8 cellular contexts compared by ENCODE assay signal in the genomic region with DNA sequence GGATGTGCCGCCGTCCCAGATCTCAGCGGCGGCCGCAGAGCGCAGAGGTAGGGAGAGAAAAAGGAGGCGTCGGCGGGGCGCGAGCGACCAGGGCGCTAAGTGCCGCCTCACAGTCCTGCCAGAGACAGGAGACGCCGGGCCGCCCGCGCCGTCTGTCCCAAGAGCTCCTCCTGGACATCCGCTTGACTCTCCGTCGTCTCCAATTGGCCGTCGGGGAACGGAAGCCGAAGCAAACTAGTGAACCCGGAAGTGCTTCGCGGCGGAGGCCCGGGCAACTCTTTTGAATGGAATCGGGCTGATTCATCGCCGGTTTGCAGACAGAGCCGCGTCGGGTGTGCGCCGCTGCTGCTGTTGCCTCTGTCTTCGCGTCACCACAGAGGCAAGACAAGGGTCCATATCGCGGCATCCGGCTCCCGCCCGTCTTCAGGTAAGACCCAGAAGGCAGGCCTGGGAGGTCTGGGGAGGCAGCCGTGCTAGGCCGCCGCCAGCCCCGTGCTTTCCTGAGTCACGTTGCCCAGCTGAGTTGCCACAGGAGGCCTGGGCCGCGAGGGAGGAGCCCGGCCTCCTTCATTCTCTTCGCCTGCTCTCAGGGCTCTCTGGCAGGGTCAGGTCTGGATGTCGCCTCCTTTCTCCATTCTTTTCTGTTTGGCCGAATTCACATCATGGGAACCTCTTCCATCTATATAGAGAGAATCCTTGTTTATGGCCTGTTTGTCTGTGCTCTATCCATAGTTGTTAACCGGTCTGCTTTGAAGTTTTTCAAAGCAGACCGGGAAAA. TPM values are rescaled to one million over a fixed set of nuclear protein-coding genes. Genes with fewer than 3 reads are reported as not detected.
DNase-seq lines count a peak whose midpoint lies in the region; ATAC-seq, FAIRE-seq and TF ChIP-seq lines count a peak whose summit lies in the region.

A gene (plus strand): TSS at position 248 of the 778 bp plus-strand sequence. CDS start 10,401 bp downstream, outside the sequence.

- peak within 1 kb of the TSS; percentile 95 for H3K4me3 Mint-ChIP-seq in T-helper 17 cell

- H3K9me3 ChIP-seq in T-helper 17 cell (ENCODE audit: control insufficient read depth, low read length, poor library complexity, severe bottlenecking) (no peaks in the 10 kb centered on the region), psoas muscle (peaks cover 10% of the 10 kb centered on the region)

- no peaks in the 10 kb centered on the region for H3K36me3 ChIP-seq in psoas muscle (ENCODE audit: insufficient read depth in 1 of 2, low read depth in 1 of 2)

- H3K27ac Mint-ChIP-seq in T-helper 17 cell: peak within 1 kb of the TSS; percentile 97

- TF ChIP-seq CTCF in GM13977 (IDR thresholded peaks at IDR 0.05; ENCODE audit: extremely low read depth, insufficient read depth, missing control alignments) (no peak), psoas muscle (IDR thresholded peaks at IDR 0.05) (no peak)

- H3K27ac ChIP-seq in psoas muscle: peak within 1 kb of the TSS; percentile 90

- intact Hi-C loops in left ventricle myocardium superior (cut with micrococcal nuclease) (no loop called here), psoas muscle (cut with DNase I) (no loop called here)

- no peaks in the 10 kb centered on the region for H3K27me3 ChIP-seq in psoas muscle (ENCODE audit: insufficient read depth in 3 of 3, low read length in 2 of 3)

- WGBS in psoas muscle, 3 donors: 0% methylated on average over 49 to 60 of the region's 60 CpGs

- ATAC-seq in HG02884 (IDR thresholded peaks at IDR 0.05; ENCODE audit: unreplicated experiment): peak; percentile 96
- ATAC-seq in T-helper 17 cell: peak; percentile 92
- ATAC-seq in left ventricle myocardium superior: peak; percentile 99
- ATAC-seq in psoas muscle: peak; percentile 96 to 98 (median 97)

- H3K4me1 ChIP-seq in psoas muscle: peaks cover 13% of the 10 kb centered on the region

- H3K36me3 Mint-ChIP-seq in T-helper 17 cell (ENCODE audit: low read depth): no peaks in the 10 kb centered on the region

- DNase-seq in GM13977 (ENCODE audit: low spot score) (peak; percentile 83), NCI-H1694 (lab: John Stamatoyannopoulos, UW) (peak; percentile 82), T-helper 17 cell (peak; percentile 72 to 84 (median 73)), amygdala (lab: John Stamatoyannopoulos, UW) (peak; percentile 35 to 93 (median 84)), left ventricle myocardium superior (peak; percentile 93), psoas muscle (peak; percentile 93 to 96), urothelium cell line (ENCODE audit: low spot score) (peak; percentile 93)

- peak within 1 kb of the TSS; percentile 67 for H3K4me3 ChIP-seq in psoas muscle

- FAIRE-seq in urothelium cell line (lab: Jason Lieb, UNC): no peak

- peaks cover 24% of the 10 kb centered on the region for H3K4me1 Mint-ChIP-seq in T-helper 17 cell

- H3K27me3 Mint-ChIP-seq in T-helper 17 cell: no peaks in the 10 kb centered on the region

- in situ Hi-C loops in GM13977 (cut with MboI; ENCODE audit: low pct_unique_long_range_greater_than_20kb, low sequenced_read_pairs, unreplicated experiment): no loop called here

RNA-seq across cellular contexts. Expression of the gene that starts here (rescaled TPM):
- total RNA-seq in T-helper 17 cell (10 to 100 TPM; 28.7 to 38.6 TPM), left ventricle myocardium superior (40.4 TPM), psoas muscle (100 to 1,000 TPM in 1 of 4 donors, 10 to 100 TPM in 3; 51.2 to 109 (median 90.4) TPM)
- polyA plus RNA-seq in psoas muscle: 100 to 1,000 TPM; 111 to 372 (median 249) TPM

Comparison
In these comparisons a context has a peak if more than half of its experiments do, and no peak if none do; other contexts are left out.
1. Peak in every context shown above with its lines: DNase-seq, ATAC-seq, H3K4me3 ChIP-seq and H3K27ac ChIP-seq.